8 cellular contexts compared by ENCODE assay signal in genomic region chr15:75758071-75758872, GRCh38.
DNase-seq lines count a peak whose midpoint lies in the region; ATAC-seq and TF ChIP-seq lines count a peak whose summit lies in the region.

No MANE protein-coding gene starts in this region.

- H3K9ac ChIP-seq in KMS-11 (peak overlapping the region; percentile 85), subcutaneous abdominal adipose tissue (ENCODE audit: low read length in 5 of 5) (peak overlapping the region in 3 of 5 donors; percentile 32 to 64 (median 62))

- DNase-seq in COLO829 (ENCODE audit: low spot score) (peak; percentile 57), RWPE2 (ENCODE audit: low spot score) (peak; percentile 92), activated gamma-delta T cell treated with Interleukin-2 at 50 U/mL for 16 hours (peak; percentile 35), foreskin fibroblast (peak; percentile 78 to 93), nephron progenitor cell (peak; percentile 84)

- no peaks in the 10 kb centered on the region for H3K9me3 Mint-ChIP-seq in nephron progenitor cell

- H2AFZ ChIP-seq in KMS-11 (ENCODE audit: low read depth): peak overlapping the region; percentile 86

- H3K27ac ChIP-seq in KMS-11 (peak overlapping the region; percentile 51), RWPE2 (ENCODE audit: poor library complexity, severe bottlenecking) (peak overlapping the region; percentile 41), subcutaneous abdominal adipose tissue (ENCODE audit: low read depth, low read length) (peak overlapping the region; percentile 37)

- H3K4me1 Mint-ChIP-seq in nephron progenitor cell: peaks cover 33% of the 10 kb centered on the region

- H3K36me3 ChIP-seq in KMS-11 (ENCODE audit: insufficient read depth) (no peaks in the 10 kb centered on the region), RWPE2 (ENCODE audit: low read depth) (no peaks in the 10 kb centered on the region), subcutaneous abdominal adipose tissue (ENCODE audit: control insufficient read depth in 5 of 5, insufficient read depth in 5 of 5, low read length in 5 of 5) (no peaks in the 10 kb centered on the region)

- no peaks in the 10 kb centered on the region for H3K36me3 Mint-ChIP-seq in nephron progenitor cell (ENCODE audit: low read depth)

- no peaks in the 10 kb centered on the region for H4K20me1 ChIP-seq in KMS-11 (ENCODE audit: insufficient read depth)

- H3K27ac Mint-ChIP-seq in nephron progenitor cell: peak overlapping the region; percentile 86

- H3K9me3 ChIP-seq in RWPE2 (ENCODE audit: severe bottlenecking) (no peaks in the 10 kb centered on the region), subcutaneous abdominal adipose tissue (ENCODE audit: control insufficient read depth in 5 of 5, low read length in 5 of 5) (no peaks in the 10 kb centered on the region)

- peak overlapping the region; percentile 87 for H3K4me2 ChIP-seq in KMS-11

- peak overlapping the region; percentile 84 for H3K4me3 Mint-ChIP-seq in nephron progenitor cell

- H3K27me3 Mint-ChIP-seq in nephron progenitor cell (ENCODE audit: low read depth, poor library complexity): peaks cover 8% of the 10 kb centered on the region

- H3K27me3 ChIP-seq in KMS-11 (ENCODE audit: insufficient read depth, low read depth) (no peaks in the 10 kb centered on the region), RWPE2 (ENCODE audit: insufficient read depth, poor library complexity, severe bottlenecking) (no peaks in the 10 kb centered on the region), subcutaneous abdominal adipose tissue (ENCODE audit: control insufficient read depth in 5 of 5, insufficient read depth in 4 of 5, low read length in 5 of 5) (peaks cover 0 to 1% (median 0%) of the 10 kb centered on the region in 5 donors)

- H3K4me1 ChIP-seq in KMS-11 (ENCODE audit: low read depth, poor library complexity, severe bottlenecking): peaks cover 18% of the 10 kb centered on the region
- H3K4me1 ChIP-seq in RWPE2 (ENCODE audit: insufficient read depth, poor library complexity, severe bottlenecking): peaks cover 5% of the 10 kb centered on the region
- H3K4me1 ChIP-seq in subcutaneous abdominal adipose tissue (ENCODE audit: control insufficient read depth in 5 of 5, insufficient read depth in 5 of 5, low read length in 5 of 5): peaks cover 0 to 14% (median 11%) of the 10 kb centered on the region in 5 donors

- H3K4me3 ChIP-seq in KMS-11 (IDR thresholded peaks at IDR 0.05; ENCODE audit: insufficient read depth, low read depth, low read length) (no peak overlapping the region), RWPE2 (ENCODE audit: severe bottlenecking) (peak overlapping the region; percentile 42), foreskin fibroblast (ENCODE audit: low read depth in 1 of 2, low read length in 2 of 2) (peak overlapping the region; percentile 57 to 64), subcutaneous abdominal adipose tissue (ENCODE audit: low read depth in 1 of 5, low read length in 5 of 5) (peak overlapping the region; percentile 57 to 73 (median 72))

- peak; percentile 77 for ATAC-seq in GM21390 (IDR thresholded peaks at IDR 0.05; ENCODE audit: unreplicated experiment)
- ATAC-seq in RWPE2 (ENCODE audit: low read depth): peak; percentile 95

- no peaks in the 10 kb centered on the region for H3K79me2 ChIP-seq in KMS-11 (ENCODE audit: insufficient read depth, low read depth)

- TF ChIP-seq CTCF in KMS-11 (conservative IDR thresholded peaks at IDR 0.05; ENCODE audit: low read depth, low read length) (no peak), RWPE2 (IDR thresholded peaks at IDR 0.05; ENCODE audit: poor library complexity, severe bottlenecking) (peak; percentile 60), foreskin fibroblast (IDR thresholded peaks at IDR 0.05; ENCODE audit: low read depth, low read length) (peak; percentile 43), nephron progenitor cell (IDR thresholded peaks at IDR 0.05) (no peak)

Comparison
In these comparisons a context has a peak if more than half of its experiments do, and no peak if none do; other contexts are left out.
1. DNase-seq: peak in every context shown above with its lines; median percentile 92 in RWPE2; 86 in foreskin fibroblast; 84 in nephron progenitor cell; 57 in COLO829; 35 in activated gamma-delta T cell treated with Interleukin-2 at 50 U/mL for 16 hours.
2. CTCF ChIP-seq: peak in RWPE2 (single experiment) and foreskin fibroblast (single experiment); none in KMS-11 (single experiment) and nephron progenitor cell (single experiment).
3. Peak in every context shown above with its lines, with median percentiles within 50 percentile points of each other: H3K27ac ChIP-seq.